ENCODE assay signal across 30 cellular contexts in genomic region chr3:93988764-93989163, GRCh38. TPM values are rescaled to one million over a fixed set of nuclear protein-coding genes. Genes with fewer than 3 reads are reported as not detected.
"Had no signal": no experiment of that assay in that cellular context is flagged by ENCODE, and none has a peak within 500 bp of the region (broad histone marks: within the 10 kb centered on the region; RNA-seq: fewer than 3 reads in every experiment).

No MANE protein-coding gene starts in this region.

- ATAC-seq: activated CD4-positive, CD25-positive, alpha-beta regulatory T cell treated with anti-CD3 and anti-CD28 coated beads, Interleukin-2, amount 50 U/mL, for 24 hours; activated CD8-positive, alpha-beta memory T cell treated with anti-CD3 and anti-CD28 coated beads, Interleukin-2, amount 10 ng/mL, durations not matched to agents 7 days and 5 days; activated CD8-positive, alpha-beta T cell treated with anti-CD3 and anti-CD28 coated beads for 36 hours; activated naive CD4-positive, alpha-beta T cell treated with anti-CD3 and anti-CD28 coated beads, Interleukin-2, amount 50 U/mL, for 72 hours; gastrocnemius medialis; naive thymus-derived CD8-positive, alpha-beta T cell; right cardiac atrium; stimulated activated effector memory CD8-positive, alpha-beta T cell treated with anti-CD3 and anti-CD28 coated beads, Interleukin-12 subunit alpha, Interleukin-12 subunit beta, amount 100 ng/mL, for 72 hours; T-helper 17 cell had no signal

- H3K27ac ChIP-seq: colonic mucosa, gastrocnemius medialis, left ventricle myocardium inferior, neural progenitor cell, skin epidermis, thoracic aorta, WERI-Rb-1 had no signal

- DNase-seq: activated CD4-positive, alpha-beta T cell treated with anti-CD3 and anti-CD28 coated beads, Interleukin-2, amount 10 ng/mL, durations not matched to agents 24 days and 14 days; activated CD8-positive, alpha-beta memory T cell treated with anti-CD3 and anti-CD28 coated beads, Interleukin-2, amount 10 ng/mL, durations not matched to agents 7 days and 5 days; activated CD8-positive, alpha-beta T cell treated with anti-CD3 and anti-CD28 coated beads for 36 hours; activated T-cell treated with anti-CD3 and anti-CD28 coated beads, Interleukin-2, amount 50 U/mL, for 48 hours; cerebellar nuclear complex; colonic mucosa; effector CD8-positive, alpha-beta T cell; gastrocnemius medialis; glutamatergic neuron; left ventricle myocardium inferior; mammary epithelial cell; midbrain; naive thymus-derived CD8-positive, alpha-beta T cell; occipital lobe; right cardiac atrium; stimulated activated CD4-positive, alpha-beta T cell treated with anti-CD3 and anti-CD28 coated beads, Interleukin-12 subunit alpha, Interleukin-12 subunit beta, amount 100 ng/mL, for 4 hours; stimulated activated CD4-positive, alpha-beta T cell treated with anti-CD3 and anti-CD28 coated beads, Interleukin-4, amount 100 ng/mL, for 1 hour; T-helper 17 cell; T1000; WERI-Rb-1 had no signal

- H3K36me3 Mint-ChIP-seq: activated CD8-positive, alpha-beta memory T cell treated with anti-CD3 and anti-CD28 coated beads, Interleukin-2, amount 10 ng/mL, durations not matched to agents 7 days and 5 days; activated naive CD4-positive, alpha-beta T cell treated with anti-CD3 and anti-CD28 coated beads, Interleukin-2, amount 50 U/mL, for 72 hours; naive thymus-derived CD8-positive, alpha-beta T cell had no signal

- H3K9me3 ChIP-seq: colonic mucosa, gastrocnemius medialis, left ventricle myocardium inferior, thoracic aorta had no signal

- H3K9me3 Mint-ChIP-seq: activated CD4-positive, alpha-beta T cell treated with anti-CD3 and anti-CD28 coated beads, Interleukin-2, amount 10 ng/mL, durations not matched to agents 24 days and 14 days; activated CD8-positive, alpha-beta T cell treated with anti-CD3 and anti-CD28 coated beads for 36 hours; activated naive CD4-positive, alpha-beta T cell treated with anti-CD3 and anti-CD28 coated beads, Interleukin-2, amount 50 U/mL, for 72 hours; activated T-helper 2 cell treated with anti-CD3 and anti-CD28 coated beads, Interferon-gamma antibody, Interleukin-2, Interleukin-4, amounts not matched to agents 10 μg/mL and 5 μg/mL and 100 μg/mL, durations not matched to agents 14 hours and 24 hours and 36 hours; naive thymus-derived CD8-positive, alpha-beta T cell; neural progenitor cell; stimulated activated effector memory CD8-positive, alpha-beta T cell treated with anti-CD3 and anti-CD28 coated beads, Interleukin-12 subunit alpha, Interleukin-12 subunit beta, amount 100 ng/mL, for 72 hours; stimulated activated naive CD8-positive, alpha-beta T cell treated with anti-CD3 and anti-CD28 coated beads, Interleukin-15, Interleukin-2, amounts not matched to agents 100 ng/mL and 50 ng/mL, for 24 hours had no signal

- H3K4me3 ChIP-seq: colonic mucosa, gastrocnemius medialis, left ventricle myocardium inferior, neural progenitor cell, skin epidermis, thoracic aorta had no signal

- H3K4me3 Mint-ChIP-seq: activated CD4-positive, alpha-beta T cell treated with anti-CD3 and anti-CD28 coated beads, Interleukin-2, amount 10 ng/mL, durations not matched to agents 24 days and 14 days; activated CD8-positive, alpha-beta memory T cell treated with anti-CD3 and anti-CD28 coated beads, Interleukin-2, amount 10 ng/mL, durations not matched to agents 7 days and 5 days; activated CD8-positive, alpha-beta T cell treated with anti-CD3 and anti-CD28 coated beads for 36 hours; naive thymus-derived CD8-positive, alpha-beta T cell; neural progenitor cell; stimulated activated effector memory CD8-positive, alpha-beta T cell treated with anti-CD3 and anti-CD28 coated beads, Interleukin-12 subunit alpha, Interleukin-12 subunit beta, amount 100 ng/mL, for 72 hours; stimulated activated naive CD8-positive, alpha-beta T cell treated with anti-CD3 and anti-CD28 coated beads, Interleukin-15, Interleukin-2, amounts not matched to agents 100 ng/mL and 50 ng/mL, for 24 hours; T-helper 17 cell had no signal

- H3K27me3 ChIP-seq: colonic mucosa, gastrocnemius medialis, neural progenitor cell had no signal

- H3K4me1 Mint-ChIP-seq: activated CD8-positive, alpha-beta memory T cell treated with anti-CD3 and anti-CD28 coated beads, Interleukin-2, amount 10 ng/mL, durations not matched to agents 7 days and 5 days; neural progenitor cell had no signal

- H3K27me3 Mint-ChIP-seq: activated CD4-positive, alpha-beta T cell treated with anti-CD3 and anti-CD28 coated beads, Interleukin-2, amount 10 ng/mL, durations not matched to agents 24 days and 14 days; activated CD8-positive, alpha-beta memory T cell treated with anti-CD3 and anti-CD28 coated beads, Interleukin-2, amount 10 ng/mL, durations not matched to agents 7 days and 5 days; activated CD8-positive, alpha-beta T cell treated with anti-CD3 and anti-CD28 coated beads for 36 hours; naive thymus-derived CD8-positive, alpha-beta T cell; stimulated activated naive CD8-positive, alpha-beta T cell treated with anti-CD3 and anti-CD28 coated beads, Interleukin-15, Interleukin-2, amounts not matched to agents 100 ng/mL and 50 ng/mL, for 24 hours; T-helper 17 cell had no signal

- H3K4me1 ChIP-seq: colonic mucosa, gastrocnemius medialis, neural progenitor cell had no signal

- H3K27ac Mint-ChIP-seq: activated CD4-positive, alpha-beta T cell treated with anti-CD3 and anti-CD28 coated beads, Interleukin-2, amount 10 ng/mL, durations not matched to agents 24 days and 14 days; activated CD8-positive, alpha-beta memory T cell treated with anti-CD3 and anti-CD28 coated beads, Interleukin-2, amount 10 ng/mL, durations not matched to agents 7 days and 5 days; activated CD8-positive, alpha-beta T cell treated with anti-CD3 and anti-CD28 coated beads for 36 hours; activated naive CD4-positive, alpha-beta T cell treated with anti-CD3 and anti-CD28 coated beads, Interleukin-2, amount 50 U/mL, for 72 hours; activated T-helper 2 cell treated with anti-CD3 and anti-CD28 coated beads, Interferon-gamma antibody, Interleukin-2, Interleukin-4, amounts not matched to agents 10 μg/mL and 5 μg/mL and 100 μg/mL, durations not matched to agents 14 hours and 24 hours and 36 hours; neural progenitor cell; stimulated activated effector memory CD8-positive, alpha-beta T cell treated with anti-CD3 and anti-CD28 coated beads, Interleukin-12 subunit alpha, Interleukin-12 subunit beta, amount 100 ng/mL, for 72 hours; stimulated activated naive CD8-positive, alpha-beta T cell treated with anti-CD3 and anti-CD28 coated beads, Interleukin-15, Interleukin-2, amounts not matched to agents 100 ng/mL and 50 ng/mL, for 24 hours; T-helper 17 cell had no signal

- H3K36me3 ChIP-seq: colonic mucosa, gastrocnemius medialis, left ventricle myocardium inferior, neural progenitor cell, thoracic aorta, WERI-Rb-1 had no signal

RNA-seq across cellular contexts. Expression of gene PROS1, which starts 15.1 kb away (rescaled TPM):
- total RNA-seq: naive thymus-derived CD8-positive, alpha-beta T cell had no signal

RNA-seq across cellular contexts. Expression of gene STX19, which starts 39.6 kb away (rescaled TPM):
- total RNA-seq: activated CD4-positive, alpha-beta T cell treated with anti-CD3 and anti-CD28 coated beads, Interleukin-2, amount 10 ng/mL, durations not matched to agents 24 days and 14 days; activated CD8-positive, alpha-beta memory T cell treated with anti-CD3 and anti-CD28 coated beads, Interleukin-2, amount 10 ng/mL, durations not matched to agents 7 days and 5 days; activated CD8-positive, alpha-beta T cell treated with anti-CD3 and anti-CD28 coated beads for 36 hours; activated naive CD4-positive, alpha-beta T cell treated with anti-CD3 and anti-CD28 coated beads, Interleukin-2, amount 50 U/mL, for 72 hours; activated T-helper 2 cell treated with anti-CD3 and anti-CD28 coated beads, Interferon-gamma antibody, Interleukin-2, Interleukin-4, amounts not matched to agents 10 μg/mL and 5 μg/mL and 100 μg/mL, durations not matched to agents 14 hours and 24 hours and 36 hours; dermis microvascular lymphatic vessel endothelial cell; gastrocnemius medialis; left ventricle myocardium inferior; mammary epithelial cell; naive thymus-derived CD8-positive, alpha-beta T cell; occipital lobe; subcutaneous adipose tissue; T-helper 17 cell; thoracic aorta had no signal
